Comparison of ENCODE assay signal across 13 cellular contexts in the genomic region with DNA sequence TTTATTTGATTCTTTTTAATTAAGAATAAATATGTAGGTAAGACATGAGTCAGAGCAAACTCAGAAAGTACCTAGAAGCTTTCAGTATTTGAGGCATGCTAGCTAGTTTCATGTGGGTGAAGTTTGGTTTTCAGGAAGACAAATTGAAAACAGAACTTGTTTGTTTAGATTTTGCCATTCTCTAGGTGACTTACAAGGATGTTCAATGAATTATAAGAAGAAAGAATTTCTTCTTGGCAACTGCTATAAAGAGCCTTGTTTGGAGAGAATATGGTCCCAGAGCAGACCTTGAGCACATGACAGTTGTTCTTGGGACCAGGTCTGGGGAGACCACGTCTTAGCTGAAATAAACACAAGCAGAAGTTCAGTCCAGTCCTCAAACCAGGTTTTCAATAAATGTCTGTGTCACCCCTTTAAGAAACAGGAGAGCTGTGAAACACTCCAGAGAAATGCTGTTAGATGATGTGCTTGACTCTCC. TPM values are rescaled to one million over a fixed set of nuclear protein-coding genes. Genes with fewer than 3 reads are reported as not detected.
A peak's percentile ranks its signal among the peaks of the same experiment; 100 is the strongest.
DNase-seq lines count a peak whose midpoint lies in the region; ATAC-seq lines count a peak whose summit lies in the region.
"Had no signal": no experiment of that assay in that cellular context is flagged by ENCODE, and none has a peak within 500 bp of the region (broad histone marks: within the 10 kb centered on the region; RNA-seq: fewer than 3 reads in every experiment).

No MANE protein-coding gene starts in this region.

- peaks cover 8% of the 10 kb centered on the region for H3K9me3 Mint-ChIP-seq in activated CD4-positive, alpha-beta memory T cell treated with anti-CD3 and anti-CD28 coated beads, Interleukin-2, amount 10 ng/mL, durations not matched to agents 7 days and 5 days

- ATAC-seq in GM18519 (IDR thresholded peaks at IDR 0.05; ENCODE audit: low FRiP score, unreplicated experiment) (peak; percentile 94), GM19455 (IDR thresholded peaks at IDR 0.05; ENCODE audit: unreplicated experiment) (peak; percentile 80), HG03025 (IDR thresholded peaks at IDR 0.05; ENCODE audit: low FRiP score, unreplicated experiment) (peak; percentile 90)

- peak overlapping the region; percentile 79 for H3K27ac Mint-ChIP-seq in activated CD4-positive, alpha-beta memory T cell treated with anti-CD3 and anti-CD28 coated beads, Interleukin-2, amount 10 ng/mL, durations not matched to agents 7 days and 5 days

- peaks cover 11% of the 10 kb centered on the region for H3K36me3 Mint-ChIP-seq in activated CD4-positive, alpha-beta memory T cell treated with anti-CD3 and anti-CD28 coated beads, Interleukin-2, amount 10 ng/mL, durations not matched to agents 7 days and 5 days (ENCODE audit: low read depth)

- peaks cover 47% of the 10 kb centered on the region for H3K4me1 Mint-ChIP-seq in activated CD4-positive, alpha-beta memory T cell treated with anti-CD3 and anti-CD28 coated beads, Interleukin-2, amount 10 ng/mL, durations not matched to agents 7 days and 5 days

- DNase-seq in activated CD4-positive, alpha-beta memory T cell treated with anti-CD3 and anti-CD28 coated beads, Interleukin-2, amount 10 ng/mL, durations not matched to agents 7 days and 5 days: no peak
- DNase-seq in epidermal melanocyte (ENCODE audit: insufficient read length, low spot score): no peak
- DNase-seq in activated CD8-positive, alpha-beta memory T cell treated with anti-CD3 and anti-CD28 coated beads, Interleukin-2, amount 50 U/mL, for 48 hours: no peak
- DNase-seq in NCI-H2171 treated with DMSO at 0.1 percent for 48 hours (lab: John Stamatoyannopoulos, UW): no peak
- no peak for DNase-seq in effector CD8-positive, alpha-beta T cell (lab: John Stamatoyannopoulos, UW)
- DNase-seq: KBM-7; SHP77; stimulated activated CD4-positive, alpha-beta T cell treated with anti-CD3 and anti-CD28 coated beads, Interleukin-2, amount 100 ng/mL, for 24 hours had no signal

- no peaks in the 10 kb centered on the region for H3K27me3 Mint-ChIP-seq in activated CD4-positive, alpha-beta memory T cell treated with anti-CD3 and anti-CD28 coated beads, Interleukin-2, amount 10 ng/mL, durations not matched to agents 7 days and 5 days

- no peak overlapping the region for H3K4me3 Mint-ChIP-seq in activated CD4-positive, alpha-beta memory T cell treated with anti-CD3 and anti-CD28 coated beads, Interleukin-2, amount 10 ng/mL, durations not matched to agents 7 days and 5 days

- POLR2A ChIA-PET in activated CD4-positive, alpha-beta memory T cell treated with anti-CD3 and anti-CD28 coated beads, Interleukin-2, amount 10 ng/mL, durations not matched to agents 7 days and 5 days (lab: Charles Lee): no interaction called here

- CTCF ChIA-PET in activated CD4-positive, alpha-beta memory T cell treated with anti-CD3 and anti-CD28 coated beads, Interleukin-2, amount 10 ng/mL, durations not matched to agents 7 days and 5 days (lab: Charles Lee): interaction anchor here (0.8 to 1.4 kb wide), 3 partner anchors 9 to 81 kb away, joined by 3 to 5 read pairs (median 3); a partner anchor contains a TSS

RNA-seq across cellular contexts. Expression of a gene that starts 38.0 kb away (rescaled TPM):
- 1 to 10 TPM; 2.8 to 3.1 TPM for total RNA-seq in activated CD4-positive, alpha-beta memory T cell treated with anti-CD3 and anti-CD28 coated beads, Interleukin-2, amount 10 ng/mL, durations not matched to agents 7 days and 5 days
- total RNA-seq: esophagus muscularis mucosa, subcutaneous adipose tissue had no signal
